ENCODE assay signal across 1 cellular context in genomic region chr1:56627636-56628039, GRCh38.
TF ChIP-seq lines count a peak whose summit lies in the region.

No MANE protein-coding gene starts in this region.

TF ChIP-seq in GM23338, 12 proteins besides CTCF, POLR2A, EP300 and RAD21 (continued from another document):
- no peak for TF ChIP-seq REST (IDR thresholded peaks at IDR 0.05; ENCODE audit: unreplicated experiment)
- no peak for TF ChIP-seq JUNB (IDR thresholded peaks at IDR 0.05; ENCODE audit: unreplicated experiment)
- TF ChIP-seq ZNF331 (CRISPR knock-in tag; IDR thresholded peaks at IDR 0.05; ENCODE audit: low read depth), result no peak
- no peak for TF ChIP-seq POLR2AphosphoS5 (IDR thresholded peaks at IDR 0.05; ENCODE audit: low read depth)
- no peak for TF ChIP-seq CREB1 (CRISPR knock-in tag; IDR thresholded peaks at IDR 0.05; ENCODE audit: low read depth)
- no peak for TF ChIP-seq ZNF462 (CRISPR knock-in tag; IDR thresholded peaks at IDR 0.05)
- TF ChIP-seq EZH2phosphoT487 (IDR thresholded peaks at IDR 0.05; ENCODE audit: unreplicated experiment), result no peak
TF ChIP-seq in GM23338: peak in this region for 0.
